13 cellular contexts compared by ENCODE assay signal in the genomic region with DNA sequence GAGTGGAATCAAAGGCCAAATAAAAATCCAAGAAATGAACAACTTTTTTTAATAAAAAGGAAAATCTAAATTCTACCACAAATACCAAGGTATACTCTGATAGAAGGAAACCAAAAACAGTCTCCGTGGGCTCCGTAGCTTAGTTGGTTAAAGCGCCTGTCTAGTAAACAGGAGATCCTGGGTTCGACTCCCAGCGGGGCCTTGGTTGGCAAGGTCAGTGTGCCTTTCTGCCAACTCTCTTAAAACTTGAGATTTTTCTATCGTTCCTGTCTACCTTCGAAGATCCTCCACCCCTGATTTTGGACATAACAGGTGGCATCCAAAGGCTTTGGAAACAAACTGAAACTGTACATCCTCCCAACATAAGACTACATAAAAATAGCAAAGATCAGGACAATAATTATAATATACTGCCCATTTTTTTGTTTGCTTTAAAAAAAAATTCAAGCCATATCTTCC.
DNase-seq lines count a peak whose midpoint lies in the region; ATAC-seq, FAIRE-seq and TF ChIP-seq lines count a peak whose summit lies in the region.
"Had no signal": no experiment of that assay in that cellular context is flagged by ENCODE, and none has a peak within 500 bp of the region (broad histone marks: within the 10 kb centered on the region; RNA-seq: fewer than 3 reads in every experiment).

No MANE protein-coding gene starts in this region.

- no peaks in the 10 kb centered on the region for H3K79me2 ChIP-seq in keratinocyte (ENCODE audit: control insufficient read depth, insufficient read depth, low read length)

- peak overlapping the region; percentile 25; the same call in 1 of the 2 replicates for H3K4me3 ChIP-seq in HUES48 (ENCODE audit: low read depth, low read length)
- no peak overlapping the region for H3K4me3 ChIP-seq in RWPE2 (ENCODE audit: severe bottlenecking)
- H3K4me3 ChIP-seq in keratinocyte (ENCODE audit: control insufficient read depth in 2 of 3, extremely low read depth in 1 of 3, insufficient read depth in 2 of 3, low read depth in 1 of 3, low read length in 3 of 3) = no peak overlapping the region
- no peak overlapping the region for H3K4me3 ChIP-seq in Peyer's patch

- H3K4me1 ChIP-seq in HUES48 (ENCODE audit: control insufficient read depth, insufficient read depth, low read length) (peaks cover 5% of the 10 kb centered on the region; the same call in 1 of the 2 replicates), RWPE2 (ENCODE audit: insufficient read depth, poor library complexity, severe bottlenecking) (peaks cover 10% of the 10 kb centered on the region), keratinocyte (ENCODE audit: control insufficient read depth, extremely low read depth, insufficient read depth, low read length) (peaks cover 4% of the 10 kb centered on the region), Peyer's patch (peaks cover 0 to 10% (median 0%) of the 10 kb centered on the region in 4 donors)

- H3K27ac ChIP-seq in HUES48 (ENCODE audit: low read depth, low read length) (no peak overlapping the region), RWPE2 (ENCODE audit: poor library complexity, severe bottlenecking) (no peak overlapping the region), keratinocyte (ENCODE audit: control insufficient read depth, insufficient read depth, low read length) (no peak overlapping the region), Peyer's patch (no peak overlapping the region)

- H3K4me2 ChIP-seq in keratinocyte (ENCODE audit: control insufficient read depth, extremely low read depth, insufficient read depth, low read depth, low read length) = no peak overlapping the region

- no peaks in the 10 kb centered on the region for H3K9me1 ChIP-seq in keratinocyte (ENCODE audit: control insufficient read depth, extremely low read depth, insufficient read depth, low read length)

- H2AFZ ChIP-seq in keratinocyte (ENCODE audit: control insufficient read depth, low read length) = no peak overlapping the region

- ATAC-seq in RWPE2 (ENCODE audit: low read depth) (peak; percentile 19; the same call in 1 of the 3 replicates), GM21723 (IDR thresholded peaks at IDR 0.05; ENCODE audit: unreplicated experiment) (no peak)
- ATAC-seq: stimulated activated naive B cell treated with anti-CD40 and anti-IgM and Interleukin-4, amounts not matched to agents 10 μg/mL and 1 μg/mL and 100 μg/mL, for 72 hours had no signal

- no peaks in the 10 kb centered on the region for H4K20me1 ChIP-seq in keratinocyte (ENCODE audit: control insufficient read depth, extremely low read depth, insufficient read depth, low read length)

- H3K27me3 ChIP-seq in HUES48 (ENCODE audit: control insufficient read depth, insufficient read depth, low read length) (peaks cover 18% of the 10 kb centered on the region), RWPE2 (ENCODE audit: insufficient read depth, poor library complexity, severe bottlenecking) (peaks cover 16% of the 10 kb centered on the region), keratinocyte (ENCODE audit: control insufficient read depth, extremely low read depth, insufficient read depth, low read length) (peaks cover under 1% of the 10 kb centered on the region), Peyer's patch (peaks cover 0 to 6% of the 10 kb centered on the region in 2 donors)

- no peak for FAIRE-seq in keratinocyte (lab: Jason Lieb, UNC)
- FAIRE-seq: astrocyte had no signal

- TF ChIP-seq CTCF in RWPE2 (IDR thresholded peaks at IDR 0.05; ENCODE audit: poor library complexity, severe bottlenecking) (no peak), keratinocyte (optimal IDR thresholded peaks at IDR 0.05 in 1 of 3, IDR thresholded peaks at IDR 0.05 in 1 of 3, conservative IDR thresholded peaks at IDR 0.05 in 1 of 3; ENCODE audit: extremely low read depth in 1 of 3, insufficient read depth in 2 of 3, low read length in 3 of 3) (no peak), Peyer's patch (IDR thresholded peaks at IDR 0.05) (no peak)

- no peak for TF ChIP-seq POLR2A in Peyer's patch (IDR thresholded peaks at IDR 0.05)

- H3K9ac ChIP-seq in HUES48 (ENCODE audit: low read depth, low read length) = no peak overlapping the region
- no peak overlapping the region for H3K9ac ChIP-seq in keratinocyte (ENCODE audit: control insufficient read depth, extremely low read depth, insufficient read depth, low read length)

- H3K36me3 ChIP-seq in HUES48 (ENCODE audit: control insufficient read depth, insufficient read depth, low read length) (no peaks in the 10 kb centered on the region), RWPE2 (ENCODE audit: low read depth) (no peaks in the 10 kb centered on the region), keratinocyte (ENCODE audit: control insufficient read depth in 2 of 2, extremely low read depth in 1 of 2, insufficient read depth in 2 of 2, low read length in 2 of 2) (no peaks in the 10 kb centered on the region), Peyer's patch (no peaks in the 10 kb centered on the region)

- dilution Hi-C loops in keratinocyte (cut with MboI; ENCODE audit: extremely low pct_ligation_motif_present, low sequenced_read_pairs) = no loop called here

- peak; percentile 30 for DNase-seq in activated CD4-positive, alpha-beta T cell treated with anti-CD3 and anti-CD28 coated beads for 48 hours
- no peak for DNase-seq in activated CD4-positive, alpha-beta T cell treated with anti-CD3 and anti-CD28 coated beads, Interleukin-2, amount 50 U/mL, for 4 hours
- no peak for DNase-seq in RWPE2 (ENCODE audit: low spot score)
- DNase-seq in keratinocyte (ENCODE audit: low read depth, low spot score) = peak; percentile 75
- DNase-seq in OCI-M2 (lab: John Stamatoyannopoulos, UW; ENCODE audit: unreplicated experiment) = no peak
- DNase-seq in Peyer's patch = no peak
- DNase-seq: activated CD4-positive, alpha-beta T cell treated with anti-CD3 and anti-CD28 coated beads for 1 hour; NCI-H526; stimulated activated CD4-positive, alpha-beta T cell treated with anti-CD3 and anti-CD28 coated beads, Interleukin-2, amount 100 ng/mL, for 48 hours; stimulated activated naive B cell treated with anti-CD40 and anti-IgM and Interleukin-4, amounts not matched to agents 10 μg/mL and 1 μg/mL and 100 μg/mL, for 72 hours had no signal

- H3K9me3 ChIP-seq in HUES48 (ENCODE audit: control insufficient read depth, insufficient read depth, low read length) = no peaks in the 10 kb centered on the region
- H3K9me3 ChIP-seq in RWPE2 (ENCODE audit: severe bottlenecking) = no peaks in the 10 kb centered on the region
- H3K9me3 ChIP-seq in keratinocyte (ENCODE audit: control insufficient read depth, low read depth, low read length) = no peaks in the 10 kb centered on the region
- peaks cover 0 to 4% (median 0%) of the 10 kb centered on the region in 4 donors for H3K9me3 ChIP-seq in Peyer's patch

Comparison
In these comparisons a context has a peak if more than half of its experiments do, and no peak if none do; other contexts are left out.
1. DNase-seq: peak in activated CD4-positive, alpha-beta T cell treated with anti-CD3 and anti-CD28 coated beads for 48 hours (single experiment) and keratinocyte (single experiment); none in activated CD4-positive, alpha-beta T cell treated with anti-CD3 and anti-CD28 coated beads, Interleukin-2, amount 50 U/mL, for 4 hours (0 of 2), RWPE2 (single experiment), OCI-M2 (single experiment) and Peyer's patch (0 of 3).